ENCODE assay signal across 7 cellular contexts in genomic region chr18:23803755-23804154, GRCh38.
"Had no signal": no experiment of that assay in that cellular context is flagged by ENCODE, and none has a peak within 500 bp of the region (broad histone marks: within the 10 kb centered on the region; RNA-seq: fewer than 3 reads in every experiment).

No MANE protein-coding gene starts in this region.

- DNase-seq: H9, HCEC 1CT, KG1 had no signal

- H3K4me3 ChIP-seq: GM23338, K562 had no signal

- H3K27ac ChIP-seq: HL-60 had no signal

- ATAC-seq: GM23338, HepG2, K562 had no signal

- H2AFZ ChIP-seq: GM23338 had no signal

- H3K4me2 ChIP-seq: GM23338 had no signal
